ENCODE assay signal across 8 cellular contexts in genomic region chr11:35006389-35007128, GRCh38.
A peak's percentile ranks its signal among the peaks of the same experiment; 100 is the strongest.
DNase-seq lines count a peak whose midpoint lies in the region; ATAC-seq and TF ChIP-seq lines count a peak whose summit lies in the region.

No MANE protein-coding gene starts in this region.

- no peaks in the 10 kb centered on the region for H3K36me3 Mint-ChIP-seq in activated CD4-positive, alpha-beta T cell treated with anti-CD3 and anti-CD28 coated beads, Interleukin-2, amount 10 ng/mL, durations not matched to agents 24 days and 14 days (ENCODE audit: low read depth)
- no peaks in the 10 kb centered on the region for H3K36me3 Mint-ChIP-seq in stimulated activated effector memory CD8-positive, alpha-beta T cell treated with anti-CD3 and anti-CD28 coated beads, Interleukin-12 subunit alpha, Interleukin-12 subunit beta, amount 100 ng/mL, for 72 hours
- H3K36me3 Mint-ChIP-seq in type B pancreatic cell = no peaks in the 10 kb centered on the region

- peaks cover 14% of the 10 kb centered on the region for H3K27me3 Mint-ChIP-seq in activated CD4-positive, alpha-beta T cell treated with anti-CD3 and anti-CD28 coated beads, Interleukin-2, amount 10 ng/mL, durations not matched to agents 24 days and 14 days
- H3K27me3 Mint-ChIP-seq in type B pancreatic cell = no peaks in the 10 kb centered on the region

- H3K27ac Mint-ChIP-seq in activated CD4-positive, alpha-beta T cell treated with anti-CD3 and anti-CD28 coated beads, Interleukin-2, amount 10 ng/mL, durations not matched to agents 24 days and 14 days = peak overlapping the region; percentile 51
- H3K27ac Mint-ChIP-seq in stimulated activated effector memory CD8-positive, alpha-beta T cell treated with anti-CD3 and anti-CD28 coated beads, Interleukin-12 subunit alpha, Interleukin-12 subunit beta, amount 100 ng/mL, for 72 hours = peak overlapping the region; percentile 83
- no peak overlapping the region for H3K27ac Mint-ChIP-seq in type B pancreatic cell

- H3K9me3 Mint-ChIP-seq in activated CD4-positive, alpha-beta T cell treated with anti-CD3 and anti-CD28 coated beads, Interleukin-2, amount 10 ng/mL, durations not matched to agents 24 days and 14 days = no peaks in the 10 kb centered on the region
- no peaks in the 10 kb centered on the region for H3K9me3 Mint-ChIP-seq in stimulated activated effector memory CD8-positive, alpha-beta T cell treated with anti-CD3 and anti-CD28 coated beads, Interleukin-12 subunit alpha, Interleukin-12 subunit beta, amount 100 ng/mL, for 72 hours
- H3K9me3 Mint-ChIP-seq in type B pancreatic cell = no peaks in the 10 kb centered on the region

- TF ChIP-seq CTCF in omental fat pad (IDR thresholded peaks at IDR 0.05) (no peak), type B pancreatic cell (conservative IDR thresholded peaks at IDR 0.05) (no peak)

- DNase-seq in activated CD8-positive, alpha-beta memory T cell treated with anti-CD3 and anti-CD28 coated beads for 24 hours = peak; percentile 68
- no peak for DNase-seq in activated CD8-positive, alpha-beta memory T cell treated with anti-CD3 and anti-CD28 coated beads, Interleukin-2, amount 50 U/mL, for 4 hours
- peak; percentile 69 for DNase-seq in activated CD4-positive, alpha-beta T cell treated with anti-CD3 and anti-CD28 coated beads, Interleukin-2, amount 10 ng/mL, durations not matched to agents 24 days and 14 days
- DNase-seq in stimulated activated effector memory CD8-positive, alpha-beta T cell treated with anti-CD3 and anti-CD28 coated beads, Interleukin-12 subunit alpha, Interleukin-12 subunit beta, amount 100 ng/mL, for 72 hours (ENCODE audit: low spot score in 2 of 2) = peak; percentile 19 to 79
- DNase-seq in effector CD8-positive, alpha-beta T cell (lab: John Stamatoyannopoulos, UW) = no peak
- DNase-seq in omental fat pad (ENCODE audit: low spot score) (no peak), type B pancreatic cell (ENCODE audit: extremely low spot score, unreplicated experiment) (no peak)

- peaks cover 42% of the 10 kb centered on the region for H3K4me1 Mint-ChIP-seq in activated CD4-positive, alpha-beta T cell treated with anti-CD3 and anti-CD28 coated beads, Interleukin-2, amount 10 ng/mL, durations not matched to agents 24 days and 14 days
- H3K4me1 Mint-ChIP-seq in stimulated activated effector memory CD8-positive, alpha-beta T cell treated with anti-CD3 and anti-CD28 coated beads, Interleukin-12 subunit alpha, Interleukin-12 subunit beta, amount 100 ng/mL, for 72 hours = peaks cover 55% of the 10 kb centered on the region
- H3K4me1 Mint-ChIP-seq in type B pancreatic cell (ENCODE audit: unreplicated experiment) = peaks cover 17% of the 10 kb centered on the region

- intact Hi-C loops in activated CD4-positive, alpha-beta T cell treated with anti-CD3 and anti-CD28 coated beads, Interleukin-2, amount 10 ng/mL, durations not matched to agents 24 days and 14 days (cut with micrococcal nuclease) = loop anchor here (1.0 to 2.0 kb wide), 2 partner anchors 34 to 384 kb away; no protein-coding TSS in a partner anchor

- peak overlapping the region; percentile 25 for H3K4me3 Mint-ChIP-seq in activated CD4-positive, alpha-beta T cell treated with anti-CD3 and anti-CD28 coated beads, Interleukin-2, amount 10 ng/mL, durations not matched to agents 24 days and 14 days
- peak overlapping the region; percentile 31 for H3K4me3 Mint-ChIP-seq in stimulated activated effector memory CD8-positive, alpha-beta T cell treated with anti-CD3 and anti-CD28 coated beads, Interleukin-12 subunit alpha, Interleukin-12 subunit beta, amount 100 ng/mL, for 72 hours
- H3K4me3 Mint-ChIP-seq in type B pancreatic cell = no peak overlapping the region

- ATAC-seq in HG03064 (IDR thresholded peaks at IDR 0.05; ENCODE audit: low read depth, unreplicated experiment) = peak; percentile 89
- ATAC-seq in stimulated activated effector memory CD8-positive, alpha-beta T cell treated with anti-CD3 and anti-CD28 coated beads, Interleukin-12 subunit alpha, Interleukin-12 subunit beta, amount 100 ng/mL, for 72 hours = peak; percentile 98
- ATAC-seq in omental fat pad (ENCODE audit: low FRiP score) = no peak

Comparison
In these comparisons a context has a peak if more than half of its experiments do, and no peak if none do; other contexts are left out.
1. DNase-seq: peak in activated CD8-positive, alpha-beta memory T cell treated with anti-CD3 and anti-CD28 coated beads for 24 hours (single experiment), activated CD4-positive, alpha-beta T cell treated with anti-CD3 and anti-CD28 coated beads, Interleukin-2, amount 10 ng/mL, durations not matched to agents 24 days and 14 days (single experiment) and stimulated activated effector memory CD8-positive, alpha-beta T cell treated with anti-CD3 and anti-CD28 coated beads, Interleukin-12 subunit alpha, Interleukin-12 subunit beta, amount 100 ng/mL, for 72 hours (2 of 2); none in activated CD8-positive, alpha-beta memory T cell treated with anti-CD3 and anti-CD28 coated beads, Interleukin-2, amount 50 U/mL, for 4 hours (single experiment), effector CD8-positive, alpha-beta T cell (single experiment), omental fat pad (single experiment) and type B pancreatic cell (single experiment).